Comparison of ENCODE assay signal across 1 cellular context in genomic region chr1:52842643-52843310, GRCh38.
TF ChIP-seq lines count a peak whose summit lies in the region.

Gene ZYG11A (plus strand): TSS chr1:52842760. CDS start chr1:52842884, 124 bp downstream.

TF ChIP-seq in K562, 482 proteins besides CTCF, POLR2A, EP300 and RAD21 (continued from another document and continues in another):
- peak; percentile 72; the same call in 1 of the 2 replicates for TF ChIP-seq ARID3B (CRISPR knock-in tag; IDR thresholded peaks at IDR 0.05; ENCODE audit: borderline replicate concordance)
- no peak for TF ChIP-seq ZNF436 (CRISPR knock-in tag; IDR thresholded peaks at IDR 0.05)
- no peak for TF ChIP-seq ZNF764 (CRISPR knock-in tag; IDR thresholded peaks at IDR 0.05; ENCODE audit: low read depth)
- no peak for TF ChIP-seq KLF10 (CRISPR knock-in tag; IDR thresholded peaks at IDR 0.05)
- no peak for TF ChIP-seq NUFIP1 (IDR thresholded peaks at IDR 0.05; ENCODE audit: partially characterized antibody)
- peak; percentile 24 for TF ChIP-seq PRDM10 (IDR thresholded peaks at IDR 0.05; ENCODE audit: partially characterized antibody)
- TF ChIP-seq SUPT5H (IDR thresholded peaks at IDR 0.05) = peak; percentile 67; the same call in 1 of the 2 replicates
- no peak for TF ChIP-seq ATF4 (CRISPR knock-in tag; IDR thresholded peaks at IDR 0.05)
- TF ChIP-seq BRD4 (IDR thresholded peaks at IDR 0.05) = no peak
- TF ChIP-seq ZBTB40 (IDR thresholded peaks at IDR 0.05) = no peak
- TF ChIP-seq ZBTB40 (CRISPR knock-in tag; IDR thresholded peaks at IDR 0.05) = no peak
- no peak for TF ChIP-seq ZNF12 (CRISPR knock-in tag; IDR thresholded peaks at IDR 0.05)
- TF ChIP-seq NFRKB (IDR thresholded peaks at IDR 0.05; ENCODE audit: low read depth) = no peak
- peak; percentile 89 for TF ChIP-seq HDAC8 (tag; IDR thresholded peaks at IDR 0.05)
- TF ChIP-seq SFPQ (IDR thresholded peaks at IDR 0.05; ENCODE audit: low read depth, low read length) = no peak
- TF ChIP-seq ZKSCAN1 (IDR thresholded peaks at IDR 0.05; ENCODE audit: low read depth, low read length) = peak; percentile 48; the same call in 1 of the 2 replicates
- TF ChIP-seq XRCC3 (IDR thresholded peaks at IDR 0.05) = no peak
- TF ChIP-seq CEBPZ (IDR thresholded peaks at IDR 0.05; ENCODE audit: borderline replicate concordance, low read depth, low read length) = no peak
- peak; percentile 16 to 69; a peak in 3 of 4 replicates for TF ChIP-seq MLX (CRISPR knock-in tag; conservative IDR thresholded peaks at IDR 0.05)
- TF ChIP-seq CBX1 (IDR thresholded peaks at IDR 0.05; ENCODE audit: low read depth) = peak; percentile 54
- no peak for TF ChIP-seq RUNX1 (IDR thresholded peaks at IDR 0.05; ENCODE audit: low read depth)
- no peak for TF ChIP-seq LARP7 (IDR thresholded peaks at IDR 0.05)
- no peak; the same call in 1 of the 2 replicates for TF ChIP-seq CGGBP1 (CRISPR knock-in tag; IDR thresholded peaks at IDR 0.05)
- TF ChIP-seq MXD1 (CRISPR knock-in tag; IDR thresholded peaks at IDR 0.05; ENCODE audit: borderline replicate concordance, poor library complexity, severe bottlenecking) = peak; percentile 51
- TF ChIP-seq ZNF57 (CRISPR knock-in tag; IDR thresholded peaks at IDR 0.05) = no peak
- no peak for TF ChIP-seq CBFA2T3 (IDR thresholded peaks at IDR 0.05)
- no peak for TF ChIP-seq ZNF707 (CRISPR knock-in tag; conservative IDR thresholded peaks at IDR 0.05)
- no peak for TF ChIP-seq RBM15 (IDR thresholded peaks at IDR 0.05; ENCODE audit: insufficient read depth, low read length)
- no peak for TF ChIP-seq ZKSCAN8 (CRISPR knock-in tag; IDR thresholded peaks at IDR 0.05)
- no peak for TF ChIP-seq MAFK (IDR thresholded peaks at IDR 0.05; ENCODE audit: low read length)
